Comparison of ENCODE assay signal across 8 cellular contexts in the genomic region with DNA sequence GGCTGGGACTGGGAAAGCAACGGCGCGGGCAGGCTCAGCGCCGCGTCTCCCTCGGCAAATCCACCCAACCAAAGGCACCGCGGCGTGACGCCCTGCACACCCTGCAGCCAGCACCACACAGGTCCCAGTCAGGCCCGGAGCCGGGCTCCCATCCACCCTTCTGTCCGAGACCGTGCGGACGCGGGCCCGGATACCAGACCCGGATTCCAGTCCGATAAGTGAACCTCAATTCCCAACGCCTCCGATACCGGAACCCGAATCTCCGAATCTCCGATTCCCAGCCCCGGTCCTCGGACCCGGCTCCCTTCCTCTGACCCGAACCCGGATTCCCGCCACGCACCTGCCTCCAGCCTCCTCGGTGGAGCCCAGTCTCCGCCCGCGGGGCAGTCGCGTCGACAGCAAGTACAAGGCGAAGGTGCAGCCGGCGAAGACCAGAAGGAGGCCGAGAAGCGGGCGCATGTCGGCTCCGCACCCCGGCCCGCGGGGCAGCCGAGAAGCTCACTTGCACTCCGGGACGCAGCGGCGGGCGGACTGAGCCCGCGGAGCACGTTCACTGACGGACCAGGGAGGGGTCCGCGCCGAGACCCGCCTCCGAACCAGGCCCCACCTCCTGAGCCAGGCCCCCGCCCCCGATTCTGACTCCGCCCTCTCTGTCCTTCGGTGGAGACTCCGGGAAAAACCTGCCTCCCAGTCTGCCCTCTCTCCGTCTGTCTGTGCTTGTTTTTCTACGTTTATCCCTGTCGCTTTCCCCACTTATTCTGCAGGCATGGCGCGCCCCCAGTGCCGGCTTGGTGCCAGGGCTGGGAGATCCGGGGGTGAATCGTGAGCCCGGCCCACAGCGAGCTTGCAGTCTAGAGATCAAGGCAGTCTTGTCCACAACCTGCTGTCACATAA. TPM values are rescaled to one million over a fixed set of nuclear protein-coding genes. Genes with fewer than 3 reads are reported as not detected.
DNase-seq lines count a peak whose midpoint lies in the region; ATAC-seq and TF ChIP-seq lines count a peak whose summit lies in the region.

A gene (minus strand): TSS at position 533 of the 894 bp plus-strand sequence. CDS start 74 bp downstream, at position 459.

- DNase-seq in NCI-H526 treated with DMSO at 0.1 percent for 48 hours (lab: John Stamatoyannopoulos, UW), result peak; percentile 87
- DNase-seq in activated CD4-positive, alpha-beta T cell treated with anti-CD3 and anti-CD28 coated beads, Interleukin-2, amount 50 U/mL, for 1 hour, result peak; percentile 88
- peak; percentile 89 for DNase-seq in dedifferentiated amniotic fluid mesenchymal stem cell (ENCODE audit: extremely low spot score)
- DNase-seq in left lobe of liver (ENCODE audit: low spot score), result peak; percentile 95
- peak; percentile 93 to 94 for DNase-seq in stimulated activated CD4-positive, alpha-beta T cell treated with anti-CD3 and anti-CD28 coated beads, Interleukin-2, amount 100 ng/mL, for 24 hours

- ATAC-seq in GM19351 (IDR thresholded peaks at IDR 0.05; ENCODE audit: unreplicated experiment) (peak; percentile 94), HG03520 (IDR thresholded peaks at IDR 0.05; ENCODE audit: unreplicated experiment) (peak; percentile 94), left lobe of liver (peak; percentile 96)

- TF ChIP-seq CTCF in C4-2B (conservative IDR thresholded peaks at IDR 0.05), result no peak; the same call in 1 of the 2 replicates

- peak within 1 kb of the TSS; percentile 87 for H3K27ac ChIP-seq in C4-2B

RNA-seq across cellular contexts. Expression of the gene that starts here (rescaled TPM):
- total RNA-seq in left lobe of liver, result 18.5 TPM

Comparison
In these comparisons a context has a peak if more than half of its experiments do, and no peak if none do; other contexts are left out.
1. Peak in every context shown above with its lines: DNase-seq, ATAC-seq and H3K27ac ChIP-seq.